23 cellular contexts compared by ENCODE assay signal in genomic region chr11:21169639-21170038, GRCh38.
DNase-seq lines count a peak whose midpoint lies in the region; ATAC-seq, FAIRE-seq and TF ChIP-seq lines count a peak whose summit lies in the region.
"Had no signal": no experiment of that assay in that cellular context is flagged by ENCODE, and none has a peak within 500 bp of the region (broad histone marks: within the 10 kb centered on the region; RNA-seq: fewer than 3 reads in every experiment).

No MANE protein-coding gene starts in this region.

- H3K36me3 Mint-ChIP-seq in endothelial cell (ENCODE audit: low read depth, unreplicated experiment) (no peaks in the 10 kb centered on the region), neural crest cell (ENCODE audit: low read depth) (no peaks in the 10 kb centered on the region)
- H3K36me3 Mint-ChIP-seq: CD8-positive, alpha-beta T cell had no signal

- H3K27ac Mint-ChIP-seq in endothelial cell (ENCODE audit: unreplicated experiment), result no peak overlapping the region
- H3K27ac Mint-ChIP-seq in neural crest cell (ENCODE audit: unreplicated experiment), result no peak overlapping the region
- H3K27ac Mint-ChIP-seq: B cell; CD4-positive, alpha-beta T cell; CD8-positive, alpha-beta T cell had no signal

- no peaks in the 10 kb centered on the region for H3K36me3 ChIP-seq in K562 (ENCODE audit: control insufficient read depth, insufficient read depth, low read length)
- H3K36me3 ChIP-seq in spleen, result no peaks in the 10 kb centered on the region
- H3K36me3 ChIP-seq: BLaER1 treated with 17β-estradiol and CSF1 and Interleukin-3, amounts not matched to agents 10 nM and 100 nM had no signal

- WGBS in K562 (ENCODE audit: insufficient coverage, low coverage, missing lambda C conversion rate), result 0% methylated on average over 8 of the region's 8 CpGs
- 77 to 91% (median 87%) methylated on average over 7 to 8 of the region's 8 CpGs for WGBS in spleen, 5 donors

- ATAC-seq in K562, result no peak
- no peak for ATAC-seq in left colon
- ATAC-seq: A549; CD8-positive, alpha-beta T cell had no signal

- H3K9me1 ChIP-seq in K562 (ENCODE audit: control insufficient read depth, insufficient read depth, low read length), result no peaks in the 10 kb centered on the region

- no peak overlapping the region for H3K4me2 ChIP-seq in K562 (ENCODE audit: insufficient read depth, low read length)
- H3K4me2 ChIP-seq: A549; BLaER1 treated with 17β-estradiol and CSF1 and Interleukin-3, amounts not matched to agents 10 nM and 100 nM had no signal

- TF ChIP-seq RAD21 in K562 (CRISPR knock-in tag; conservative IDR thresholded peaks at IDR 0.05 in 1 of 2, IDR thresholded peaks at IDR 0.05 in 1 of 2), result no peak

- no peaks in the 10 kb centered on the region for H3K4me1 ChIP-seq in K562 (replicated peaks in 1 of 2; ENCODE audit: control insufficient read depth in 2 of 2, insufficient read depth in 2 of 2, low read length in 2 of 2)
- H3K4me1 ChIP-seq in spleen, result no peaks in the 10 kb centered on the region
- H3K4me1 ChIP-seq: A549; BLaER1 treated with 17β-estradiol and CSF1 and Interleukin-3, amounts not matched to agents 10 nM and 100 nM; Caco-2 had no signal

- no peaks in the 10 kb centered on the region for H3K4me1 Mint-ChIP-seq in endothelial cell (ENCODE audit: unreplicated experiment)
- H3K4me1 Mint-ChIP-seq in neural crest cell, result no peaks in the 10 kb centered on the region
- H3K4me1 Mint-ChIP-seq: B cell had no signal

- H3K9me3 ChIP-seq in K562 (replicated peaks; ENCODE audit: control insufficient read depth, insufficient read depth, low read depth, low read length) (no peaks in the 10 kb centered on the region), spleen (no peaks in the 10 kb centered on the region)
- H3K9me3 ChIP-seq: A549; BLaER1 treated with 17β-estradiol and CSF1 and Interleukin-3, amounts not matched to agents 10 nM and 100 nM; Caco-2 had no signal

- TF ChIP-seq CTCF in K562 (IDR thresholded peaks at IDR 0.05 in 2 of 3, conservative IDR thresholded peaks at IDR 0.05 in 1 of 3; ENCODE audit: insufficient read depth in 2 of 3, low read depth in 1 of 3, low read length in 3 of 3) (no peak), endothelial cell (IDR thresholded peaks at IDR 0.05; ENCODE audit: unreplicated experiment) (peak; percentile 2), neural crest cell (conservative IDR thresholded peaks at IDR 0.05) (peak; percentile 10), spleen (IDR thresholded peaks at IDR 0.05 in 8 of 11, conservative IDR thresholded peaks at IDR 0.05 in 3 of 11) (no peak)

- no peak overlapping the region for H3K4me3 ChIP-seq in K562
- no peak overlapping the region for H3K4me3 ChIP-seq in spleen
- H3K4me3 ChIP-seq: A549; BLaER1 treated with 17β-estradiol and CSF1 and Interleukin-3, amounts not matched to agents 10 nM and 100 nM had no signal

- CTCF ChIA-PET in K562 (lab: Yijun Ruan, JAX; ENCODE audit: low intra/inter-chr PET ratio), result no interaction called here

- H3K9me3 Mint-ChIP-seq in endothelial cell (ENCODE audit: unreplicated experiment), result no peaks in the 10 kb centered on the region
- peaks cover 2% of the 10 kb centered on the region for H3K9me3 Mint-ChIP-seq in neural crest cell

- intact Hi-C loops in K562 (cut with micrococcal nuclease) (no loop called here), spleen (cut with DNase I; ENCODE audit: low total_unique reads) (no loop called here), left colon (cut with DNase I, micrococcal nuclease) (no loop called here)

- no peaks in the 10 kb centered on the region for H4K20me1 ChIP-seq in K562 (replicated peaks; ENCODE audit: control insufficient read depth, insufficient read depth, low read length)
- H4K20me1 ChIP-seq: BLaER1 treated with 17β-estradiol and CSF1 and Interleukin-3, amounts not matched to agents 10 nM and 100 nM had no signal

- H3K27ac ChIP-seq in K562 (ENCODE audit: extremely low read depth, low read depth, low read length) (no peak overlapping the region), spleen (no peak overlapping the region)
- H3K27ac ChIP-seq: 22Rv1; A549; BLaER1 treated with 17β-estradiol and CSF1 and Interleukin-3, amounts not matched to agents 10 nM and 100 nM; C4-2B had no signal

- H2AFZ ChIP-seq in K562 (ENCODE audit: low read depth, low read length), result no peak overlapping the region

- DNase-seq in K562 (ENCODE audit: extremely low read depth in 1 of 4, low spot score in 3 of 4), result no peak
- no peak for DNase-seq in endothelial cell (ENCODE audit: low spot score)
- DNase-seq in neural crest cell (ENCODE audit: low read depth, low spot score), result no peak
- peak; percentile 65 for DNase-seq in spleen
- DNase-seq in SK-N-DZ (ENCODE audit: low spot score), result no peak
- no peak for DNase-seq in OCI-M2 (lab: John Stamatoyannopoulos, UW; ENCODE audit: unreplicated experiment)
- DNase-seq in left colon, result no peak
- DNase-seq: AML-193; Caco-2; Calu3; CD4-positive, alpha-beta T cell; CD8-positive, alpha-beta T cell; DMS79 treated with DMSO at 0.1 percent for 48 hours; GF-D8 had no signal

- in situ Hi-C loops in K562 (cut with MboI), result no loop called here

- TF ChIP-seq POLR2A in K562 (conservative IDR thresholded peaks at IDR 0.05) (no peak), spleen (IDR thresholded peaks at IDR 0.05) (no peak)

- H3K79me2 ChIP-seq in K562 (ENCODE audit: control insufficient read depth, insufficient read depth, low read length), result no peaks in the 10 kb centered on the region

- TF ChIP-seq EP300 in K562 (IDR thresholded peaks at IDR 0.05; ENCODE audit: low read length), result no peak

- BruUV-seq in K562 (replicated peaks; lab: Mats Ljungman, UMichigan), result no TSS peak

- no peak overlapping the region for H3K9ac ChIP-seq in K562 (ENCODE audit: insufficient read depth in 1 of 2, low read depth in 2 of 2, low read length in 2 of 2)
- H3K9ac ChIP-seq: BLaER1 treated with 17β-estradiol and CSF1 and Interleukin-3, amounts not matched to agents 10 nM and 100 nM had no signal

- H3K27me3 ChIP-seq in K562 (ENCODE audit: control insufficient read depth in 2 of 2, insufficient read depth in 2 of 2, low read length in 2 of 2), result no peaks in the 10 kb centered on the region
- no peaks in the 10 kb centered on the region for H3K27me3 ChIP-seq in spleen (replicated peaks in 1 of 7)
- H3K27me3 ChIP-seq: BLaER1 treated with 17β-estradiol and CSF1 and Interleukin-3, amounts not matched to agents 10 nM and 100 nM had no signal

- H3K27me3 Mint-ChIP-seq in endothelial cell (ENCODE audit: unreplicated experiment) (peaks cover 2% of the 10 kb centered on the region), neural crest cell (ENCODE audit: low read depth) (no peaks in the 10 kb centered on the region)
- H3K27me3 Mint-ChIP-seq: B cell; CD4-positive, alpha-beta T cell had no signal

- no peak for FAIRE-seq in K562 (lab: Jason Lieb, UNC)
- FAIRE-seq: A549, D721Med, G401.6, GM12891, GM19239 had no signal

- no peak overlapping the region for H3K4me3 Mint-ChIP-seq in endothelial cell (ENCODE audit: unreplicated experiment)
- no peak overlapping the region for H3K4me3 Mint-ChIP-seq in neural crest cell
- H3K4me3 Mint-ChIP-seq: B cell; CD4-positive, alpha-beta T cell; CD8-positive, alpha-beta T cell had no signal

- POLR2A ChIA-PET in K562 (lab: Yijun Ruan, JAX), result no interaction called here

TF ChIP-seq in K562, 482 proteins besides CTCF, POLR2A, EP300 and RAD21:
- TF ChIP-seq KLF6 (CRISPR knock-in tag; IDR thresholded peaks at IDR 0.05; ENCODE audit: borderline replicate concordance), result no peak
- no peak for TF ChIP-seq ELK1 (CRISPR knock-in tag; IDR thresholded peaks at IDR 0.05)
- TF ChIP-seq, protein P1, sequence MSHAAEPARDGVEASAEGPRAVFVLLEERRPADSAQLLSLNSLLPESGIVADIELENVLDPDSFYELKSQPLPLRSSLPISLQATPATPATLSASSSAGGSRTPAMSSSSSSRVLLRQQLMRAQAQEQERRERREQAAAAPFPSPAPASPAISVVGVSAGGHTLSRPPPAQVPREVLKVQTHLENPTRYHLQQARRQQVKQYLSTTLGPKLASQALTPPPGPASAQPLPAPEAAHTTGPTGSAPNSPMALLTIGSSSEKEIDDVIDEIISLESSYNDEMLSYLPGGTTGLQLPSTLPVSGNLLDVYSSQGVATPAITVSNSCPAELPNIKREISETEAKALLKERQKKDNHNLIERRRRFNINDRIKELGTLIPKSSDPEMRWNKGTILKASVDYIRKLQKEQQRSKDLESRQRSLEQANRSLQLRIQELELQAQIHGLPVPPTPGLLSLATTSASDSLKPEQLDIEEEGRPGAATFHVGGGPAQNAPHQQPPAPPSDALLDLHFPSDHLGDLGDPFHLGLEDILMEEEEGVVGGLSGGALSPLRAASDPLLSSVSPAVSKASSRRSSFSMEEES (CRISPR knock-in tag; IDR thresholded peaks at IDR 0.05), result peak; percentile 42; the same call in 1 of the 2 replicates
- no peak for TF ChIP-seq CHCHD3 (CRISPR knock-in tag; IDR thresholded peaks at IDR 0.05)

Comparison
In these comparisons a context has a peak if more than half of its experiments do, and no peak if none do; other contexts are left out.
1. CTCF ChIP-seq: peak in endothelial cell (single experiment) and neural crest cell (single experiment); none in K562 (0 of 3) and spleen (0 of 11).